In the genomic region with DNA sequence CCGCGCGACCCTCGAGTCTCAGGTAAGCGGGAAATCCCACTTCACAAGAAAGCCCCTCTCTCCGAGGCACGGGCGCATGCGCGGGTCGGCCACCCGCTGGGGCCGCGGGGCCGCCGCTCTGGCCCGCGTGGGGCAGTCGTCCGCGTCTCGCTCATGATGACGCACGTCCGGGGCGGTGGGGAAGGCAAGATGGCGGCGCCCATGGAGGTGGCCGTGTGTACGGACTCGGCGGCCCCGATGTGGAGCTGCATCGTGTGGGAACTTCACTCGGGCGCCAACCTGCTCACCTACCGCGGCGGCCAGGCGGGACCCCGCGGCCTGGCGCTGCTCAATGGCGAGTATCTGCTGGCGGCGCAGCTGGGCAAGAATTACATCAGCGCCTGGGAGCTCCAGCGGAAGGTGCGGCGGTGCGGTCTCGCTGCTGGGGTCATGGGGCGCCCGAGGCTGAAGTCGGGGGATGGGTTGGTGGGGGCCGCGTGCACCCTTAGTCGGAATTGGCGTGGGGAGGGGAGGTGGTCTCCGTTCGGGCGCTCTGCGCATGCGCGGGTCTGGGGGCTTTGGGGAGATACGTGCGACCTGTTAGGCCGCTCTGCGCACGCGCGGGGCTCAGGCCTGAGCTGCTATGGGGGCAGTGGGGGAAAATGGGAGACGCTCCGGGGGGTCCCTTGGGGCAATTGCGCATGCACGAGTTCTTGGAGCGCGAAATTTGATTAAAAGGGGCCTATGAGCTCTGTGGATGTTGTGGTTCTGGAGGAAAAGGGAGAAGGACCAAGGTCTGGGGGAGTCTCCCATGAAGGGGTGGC, we compare ENCODE assay signal across 8 cellular contexts. TPM values are rescaled to one million over a fixed set of nuclear protein-coding genes. Genes with fewer than 3 reads are reported as not detected.
DNase-seq lines count a peak whose midpoint lies in the region; ATAC-seq and TF ChIP-seq lines count a peak whose summit lies in the region.

A gene with protein sequence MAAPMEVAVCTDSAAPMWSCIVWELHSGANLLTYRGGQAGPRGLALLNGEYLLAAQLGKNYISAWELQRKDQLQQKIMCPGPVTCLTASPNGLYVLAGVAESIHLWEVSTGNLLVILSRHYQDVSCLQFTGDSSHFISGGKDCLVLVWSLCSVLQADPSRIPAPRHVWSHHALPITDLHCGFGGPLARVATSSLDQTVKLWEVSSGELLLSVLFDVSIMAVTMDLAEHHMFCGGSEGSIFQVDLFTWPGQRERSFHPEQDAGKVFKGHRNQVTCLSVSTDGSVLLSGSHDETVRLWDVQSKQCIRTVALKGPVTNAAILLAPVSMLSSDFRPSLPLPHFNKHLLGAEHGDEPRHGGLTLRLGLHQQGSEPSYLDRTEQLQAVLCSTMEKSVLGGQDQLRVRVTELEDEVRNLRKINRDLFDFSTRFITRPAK (plus strand): TSS at position 181 of the 803 bp plus-strand sequence. CDS start 9 bp downstream, at position 190.

- no peaks in the 10 kb centered on the region for H3K9me3 ChIP-seq in A673 (ENCODE audit: low read depth, low read length, poor library complexity, severe bottlenecking)
- H3K9me3 ChIP-seq in left lung, result no peaks in the 10 kb centered on the region

- H3K36me3 ChIP-seq in A673 (ENCODE audit: insufficient read depth, low read length, poor library complexity, severe bottlenecking), result peaks cover 12% of the 10 kb centered on the region
- H3K36me3 ChIP-seq in left lung, result peaks cover 0 to 29% of the 10 kb centered on the region in 2 donors

- peak within 1 kb of the TSS; percentile 98 for H3K27ac ChIP-seq in A673 (ENCODE audit: low read depth, low read length, poor library complexity, severe bottlenecking)
- H3K27ac ChIP-seq in left lung, result peak within 1 kb of the TSS; percentile 70 to 77

- TF ChIP-seq CTCF in A673 (conservative IDR thresholded peaks at IDR 0.05; ENCODE audit: low read depth, low read length) (no peak), left lung (IDR thresholded peaks at IDR 0.05) (peak in 1 of 2 donors; percentile 56)

- intact Hi-C loops in A673 (cut with micrococcal nuclease; ENCODE audit: unreplicated experiment), result loop anchor here (1.0 to 5.0 kb wide), 4 partner anchors 63 to 256 kb away; a partner anchor contains a TSS
- intact Hi-C loops in left lung (cut with DNase I), result loop anchor here (5.0 to 10.0 kb wide), 2 partner anchors 62 to 210 kb away; no protein-coding TSS in a partner anchor

- CTCF ChIA-PET in A673 (lab: Charles Lee), result interaction anchor here (0.6 to 1.0 kb wide), 3 partner anchors 127 to 260 kb away, joined by 3 to 4 read pairs (median 4); no protein-coding TSS in a partner anchor

- H3K27me3 ChIP-seq in A673 (replicated peaks; ENCODE audit: insufficient read depth, low read depth, low read length, poor library complexity) (no peaks in the 10 kb centered on the region), left lung (no peaks in the 10 kb centered on the region)

- H3K4me1 ChIP-seq in A673 (ENCODE audit: insufficient read depth, low read length, poor library complexity, severe bottlenecking) (peaks cover 13% of the 10 kb centered on the region), left lung (peaks cover 7 to 39% of the 10 kb centered on the region in 2 donors)

- DNase-seq in A673 (ENCODE audit: low spot score) (peak; percentile 96), NCI-H524 (lab: John Stamatoyannopoulos, UW) (peak; percentile 88 to 93), dedifferentiated amniotic fluid mesenchymal stem cell (ENCODE audit: extremely low spot score) (peak; percentile 86), left lung (peak; percentile 94 to 99)
- DNase-seq in activated CD4-positive, alpha-beta T cell treated with anti-CD3 and anti-CD28 coated beads, Interleukin-2, amount 50 U/mL, for 1 hour, result peak; percentile 82
- peak; percentile 87 for DNase-seq in stimulated activated CD4-positive, alpha-beta T cell treated with anti-CD3 and anti-CD28 coated beads, Interleukin-2, amount 100 ng/mL, for 4 hours (ENCODE audit: low read depth)

- ATAC-seq in GM18858 (IDR thresholded peaks at IDR 0.05; ENCODE audit: unreplicated experiment), result peak; percentile 38
- peak; percentile 77 for ATAC-seq in HG03432 (IDR thresholded peaks at IDR 0.05; ENCODE audit: unreplicated experiment)
- peak; percentile 96 for ATAC-seq in left lung

- no TSS peak for BruUV-seq in A673 (replicated peaks; lab: Mats Ljungman, UMichigan)

- H3K4me3 ChIP-seq in A673 (ENCODE audit: low read depth, low read length, poor library complexity, severe bottlenecking) (peak within 1 kb of the TSS; percentile 80), left lung (peak within 1 kb of the TSS; percentile 77 to 91)

- POLR2A ChIA-PET in A673 (lab: Charles Lee; ENCODE audit: low non-redundant PET), result interaction anchor here (0.6 to 1.1 kb wide), 3 partner anchors 12 to 284 kb away, joined by 3 read pairs; no protein-coding TSS in a partner anchor

RNA-seq across cellular contexts. Expression of the gene that starts here (rescaled TPM):
- total RNA-seq in A673 (2021) (109 and 116 TPM in 2 replicates), left lung (10 to 100 TPM; 36.1 to 40.7 TPM)

Comparison
In these comparisons a context has a peak if more than half of its experiments do, and no peak if none do; other contexts are left out.
1. Peak in every context shown above with its lines: DNase-seq, ATAC-seq, H3K4me3 ChIP-seq and H3K27ac ChIP-seq.
2. ATAC-seq: peak in every context shown above with its lines; median percentile 96 in left lung; 77 in HG03432; 38 in GM18858.